ENCODE assay signal across 19 cellular contexts in genomic region chr9:135530146-135530545, GRCh38. TPM values are rescaled to one million over a fixed set of nuclear protein-coding genes. Genes with fewer than 3 reads are reported as not detected.
DNase-seq lines count a peak whose midpoint lies in the region; ATAC-seq and TF ChIP-seq lines count a peak whose summit lies in the region.
"Had no signal": no experiment of that assay in that cellular context is flagged by ENCODE, and none has a peak within 500 bp of the region (broad histone marks: within the 10 kb centered on the region; RNA-seq: fewer than 3 reads in every experiment).

No MANE protein-coding gene starts in this region.

- peaks cover 1 to 44% (median 8%) of the 10 kb centered on the region in 3 donors for H3K27me3 ChIP-seq in sigmoid colon
- H3K27me3 ChIP-seq: SJSA1 had no signal

- CTCF ChIA-PET in WTC11 (lab: Charles Lee) = interaction anchor here (1.5 kb wide), 1 partner anchor 26 kb away, joined by 5 read pairs; no protein-coding TSS in a partner anchor

- H3K27ac ChIP-seq in sigmoid colon = no peak overlapping the region
- H3K27ac ChIP-seq: A549, KMS-11, PC-9, RWPE1, SJSA1 had no signal

- H3K27me3 Mint-ChIP-seq in WTC11 (ENCODE audit: low read depth) = no peaks in the 10 kb centered on the region
- peaks cover 19% of the 10 kb centered on the region for H3K27me3 Mint-ChIP-seq in activated T-helper 17 cell treated with anti-CD3 and anti-CD28 coated beads, Interleukin-2, amount 50 U/mL, for 72 hours
- peaks cover 22% of the 10 kb centered on the region for H3K27me3 Mint-ChIP-seq in nephron progenitor cell (ENCODE audit: low read depth, poor library complexity)

- intact Hi-C loops in sigmoid colon (cut with DNase I) = no loop called here

- no peak for ATAC-seq in WTC11
- ATAC-seq in activated T-helper 17 cell treated with anti-CD3 and anti-CD28 coated beads, Interleukin-2, amount 50 U/mL, for 72 hours (replicated peaks) = no peak
- ATAC-seq: A549 had no signal

- 69 to 80% methylated on average over 5 of the region's 5 CpGs for WGBS in sigmoid colon, 2 donors

- no peak overlapping the region for H3K4me3 ChIP-seq in sigmoid colon
- H3K4me3 ChIP-seq: A549, PC-9, SJSA1 had no signal

- no peak overlapping the region for H3K4me3 Mint-ChIP-seq in WTC11
- H3K4me3 Mint-ChIP-seq in activated T-helper 17 cell treated with anti-CD3 and anti-CD28 coated beads, Interleukin-2, amount 50 U/mL, for 72 hours = no peak overlapping the region
- no peak overlapping the region for H3K4me3 Mint-ChIP-seq in nephron progenitor cell
- H3K4me3 Mint-ChIP-seq: CD4-positive, alpha-beta T cell; HFFc6 had no signal

- H3K36me3 ChIP-seq in sigmoid colon = no peaks in the 10 kb centered on the region
- H3K36me3 ChIP-seq: SJSA1 had no signal

- POLR2A ChIA-PET in WTC11 (lab: Charles Lee) = no interaction called here

- no peaks in the 10 kb centered on the region for H3K4me1 ChIP-seq in sigmoid colon
- H3K4me1 ChIP-seq: Caco-2, SJSA1 had no signal

- no peaks in the 10 kb centered on the region for H3K36me3 Mint-ChIP-seq in WTC11
- no peaks in the 10 kb centered on the region for H3K36me3 Mint-ChIP-seq in activated T-helper 17 cell treated with anti-CD3 and anti-CD28 coated beads, Interleukin-2, amount 50 U/mL, for 72 hours (ENCODE audit: low read depth)
- no peaks in the 10 kb centered on the region for H3K36me3 Mint-ChIP-seq in nephron progenitor cell (ENCODE audit: low read depth)

- H3K9me3 Mint-ChIP-seq in WTC11 (no peaks in the 10 kb centered on the region), nephron progenitor cell (peaks cover 13% of the 10 kb centered on the region)
- H3K9me3 Mint-ChIP-seq in activated T-helper 17 cell treated with anti-CD3 and anti-CD28 coated beads, Interleukin-2, amount 50 U/mL, for 72 hours = no peaks in the 10 kb centered on the region
- H3K9me3 Mint-ChIP-seq: CD4-positive, alpha-beta T cell; HFFc6 had no signal

- TF ChIP-seq CTCF in WTC11 (IDR thresholded peaks at IDR 0.05) = no peak
- no peak for TF ChIP-seq CTCF in sigmoid colon (IDR thresholded peaks at IDR 0.05)
- TF ChIP-seq CTCF in nephron progenitor cell (IDR thresholded peaks at IDR 0.05) = no peak

- TF ChIP-seq EP300 in sigmoid colon (IDR thresholded peaks at IDR 0.05) = no peak

- H3K9me3 ChIP-seq in sigmoid colon = no peaks in the 10 kb centered on the region
- H3K9me3 ChIP-seq: A549, Caco-2, SJSA1 had no signal

- peak overlapping the region; percentile 57; the same call in 1 of the 2 replicates for H3K27ac Mint-ChIP-seq in WTC11
- peak overlapping the region; percentile 2 for H3K27ac Mint-ChIP-seq in activated T-helper 17 cell treated with anti-CD3 and anti-CD28 coated beads, Interleukin-2, amount 50 U/mL, for 72 hours
- no peak overlapping the region for H3K27ac Mint-ChIP-seq in nephron progenitor cell
- H3K27ac Mint-ChIP-seq: CD4-positive, alpha-beta T cell; HFFc6 had no signal

- TF ChIP-seq POLR2A in sigmoid colon (IDR thresholded peaks at IDR 0.05) = no peak

- DNase-seq in WTC11 (ENCODE audit: low spot score) (no peak), sigmoid colon (peak; percentile 20), NCI-H2107 (lab: John Stamatoyannopoulos, UW) (no peak), nephron progenitor cell (no peak)
- DNase-seq: Caco-2; CD4-positive, alpha-beta T cell; H7; HFFc6; MV-4-11; NCI-H187 treated with DMSO at 0.1 percent for 48 hours; NCI-H345; NCI-H524 treated with DMSO at 0.1 percent for 48 hours; PC-9 had no signal

- H3K4me1 Mint-ChIP-seq in WTC11 = peaks cover 13% of the 10 kb centered on the region
- H3K4me1 Mint-ChIP-seq in activated T-helper 17 cell treated with anti-CD3 and anti-CD28 coated beads, Interleukin-2, amount 50 U/mL, for 72 hours = no peaks in the 10 kb centered on the region
- H3K4me1 Mint-ChIP-seq in nephron progenitor cell = peaks cover 15% of the 10 kb centered on the region

TF ChIP-seq in WTC11, 78 proteins besides CTCF, POLR2A, EP300 and RAD21 (continues in another document):
- TF ChIP-seq GTF2I (CRISPR knock-in tag; conservative IDR thresholded peaks at IDR 0.05) (no peak), SMAD3 (CRISPR knock-in tag; IDR thresholded peaks at IDR 0.05; ENCODE audit: borderline replicate concordance) (no peak), USF2 (CRISPR knock-in tag; IDR thresholded peaks at IDR 0.05) (no peak), MXD4 (CRISPR knock-in tag; IDR thresholded peaks at IDR 0.05; ENCODE audit: borderline replicate concordance) (no peak), NR2C2 (CRISPR knock-in tag; IDR thresholded peaks at IDR 0.05) (no peak), STAT6 (CRISPR knock-in tag; conservative IDR thresholded peaks at IDR 0.05; ENCODE audit: low read depth) (no peak), ZNF281 (CRISPR knock-in tag; IDR thresholded peaks at IDR 0.05) (no peak), E2F4 (CRISPR knock-in tag; IDR thresholded peaks at IDR 0.05; ENCODE audit: borderline replicate concordance, low read depth) (no peak)

RNA-seq across cellular contexts. Expression of gene LCN1, which starts 8.9 kb away (rescaled TPM):
- total RNA-seq in WTC11 (2021) = not detected in 3 replicates
- not detected for total RNA-seq in activated T-helper 17 cell treated with anti-CD3 and anti-CD28 coated beads, Interleukin-2, amount 50 U/mL, for 72 hours
- total RNA-seq in sigmoid colon = not detected
- under 1 TPM in 1 of 3 donors, not detected in 2; 0.10 TPM for polyA plus RNA-seq in sigmoid colon
- total RNA-seq: Caco-2; CD4-positive, alpha-beta T cell; H7; PC-9; SJSA1 had no signal
- polyA plus RNA-seq: A549, BJ had no signal

RNA-seq across cellular contexts. Expression of gene OBP2A, which starts 15.8 kb away (rescaled TPM):
- total RNA-seq in WTC11 (2021) (not detected in 3 replicates), sigmoid colon (not detected)
- not detected for total RNA-seq in activated T-helper 17 cell treated with anti-CD3 and anti-CD28 coated beads, Interleukin-2, amount 50 U/mL, for 72 hours
- polyA plus RNA-seq in sigmoid colon = not detected
- total RNA-seq: Caco-2; CD4-positive, alpha-beta T cell; H7; HFFc6; PC-9; SJSA1 had no signal
- polyA plus RNA-seq: A549, BJ had no signal

RNA-seq across cellular contexts. Expression of gene MRPS2, which starts 29.7 kb away (rescaled TPM):
- 74.2 to 78.0 TPM (median 77.6 TPM) in 3 replicates for total RNA-seq in WTC11 (2021)
- total RNA-seq in activated T-helper 17 cell treated with anti-CD3 and anti-CD28 coated beads, Interleukin-2, amount 50 U/mL, for 72 hours = 10 to 100 TPM; 29.9 to 48.6 TPM
- total RNA-seq in sigmoid colon = 10 to 100 TPM; 30.0 to 38.0 (median 36.4) TPM
- 10 to 100 TPM; 36.5 to 61.6 (median 37.8) TPM for polyA plus RNA-seq in sigmoid colon

RNA-seq across cellular contexts. Expression of gene PAEP, which starts 31.4 kb away (rescaled TPM):
- total RNA-seq in WTC11 (2021) (not detected in 3 replicates), sigmoid colon (not detected)
- total RNA-seq in activated T-helper 17 cell treated with anti-CD3 and anti-CD28 coated beads, Interleukin-2, amount 50 U/mL, for 72 hours = not detected
- polyA plus RNA-seq in sigmoid colon = not detected
- total RNA-seq: Caco-2; CD4-positive, alpha-beta T cell; H7; HFFc6; PC-9; SJSA1 had no signal
- polyA plus RNA-seq: A549, BJ had no signal

RNA-seq across cellular contexts. Expression of gene PPP1R26, which starts 50.6 kb away (rescaled TPM):
- 36.2 to 44.4 TPM (median 37.4 TPM) in 3 replicates for total RNA-seq in WTC11 (2021)
- total RNA-seq in activated T-helper 17 cell treated with anti-CD3 and anti-CD28 coated beads, Interleukin-2, amount 50 U/mL, for 72 hours = 1 to 10 TPM; 2.5 to 3.4 TPM
- 10 to 100 TPM in 1 of 4 donors, 1 to 10 TPM in 3; 8.8 to 12.7 (median 9.8) TPM for total RNA-seq in sigmoid colon
- polyA plus RNA-seq in sigmoid colon = 10 to 100 TPM in 1 of 3 donors, 1 to 10 TPM in 2; 4.8 to 10.9 (median 5.3) TPM
